24 cellular contexts compared by ENCODE assay signal in genomic region chr12:125677829-125678228, GRCh38.
DNase-seq lines count a peak whose midpoint lies in the region; ATAC-seq, FAIRE-seq and TF ChIP-seq lines count a peak whose summit lies in the region.
"Had no signal": no experiment of that assay in that cellular context is flagged by ENCODE, and none has a peak within 500 bp of the region (broad histone marks: within the 10 kb centered on the region; RNA-seq: fewer than 3 reads in every experiment).

No MANE protein-coding gene starts in this region.

- H4K8ac ChIP-seq in H1 (ENCODE audit: extremely low read depth, insufficient read depth, low read length): no peak overlapping the region

- no peak overlapping the region for H2AFZ ChIP-seq in GM12878 (ENCODE audit: control insufficient read depth, low read depth, low read length)
- H2AFZ ChIP-seq in H1 (ENCODE audit: low read length): no peak overlapping the region

- no peak for TF ChIP-seq EP300 in GM12878 (IDR thresholded peaks at IDR 0.05; ENCODE audit: borderline replicate concordance in 1 of 2, control insufficient read depth in 1 of 2, low read depth in 2 of 2, low read length in 2 of 2)
- no peak for TF ChIP-seq EP300 in H1 (IDR thresholded peaks at IDR 0.05; ENCODE audit: borderline replicate concordance in 1 of 2, low read depth in 2 of 2, low read length in 2 of 2)

- no peak overlapping the region for H3K23ac ChIP-seq in H1 (ENCODE audit: insufficient read length)

- H3K79me1 ChIP-seq in H1 (ENCODE audit: low read depth, low read length): no peaks in the 10 kb centered on the region

- H3K56ac ChIP-seq in H1 (replicated peaks; ENCODE audit: insufficient read length, low read depth, low read length): no peak overlapping the region

- peak overlapping the region; percentile 85; the same call in 1 of the 2 replicates for H2AK5ac ChIP-seq in H1 (ENCODE audit: low read depth, low read length)

- H3K23me2 ChIP-seq in H1 (ENCODE audit: low read depth, low read length): peaks cover 11% of the 10 kb centered on the region; the same call in 1 of the 2 replicates

- H3K4me3 ChIP-seq in HEK293 (ENCODE audit: low read depth, low read length) (no peak overlapping the region), GM12878 (no peak overlapping the region), H1 (ENCODE audit: extremely low read depth in 1 of 4, insufficient read depth in 2 of 4, low read depth in 3 of 4, low read length in 4 of 4) (no peak overlapping the region), kidney (ENCODE audit: low read length in 2 of 2) (no peak overlapping the region)
- H3K4me3 ChIP-seq: A549; BLaER1 treated with 17β-estradiol and CSF1 and Interleukin-3, amounts not matched to agents 10 nM and 100 nM had no signal

- H4K91ac ChIP-seq in H1 (replicated peaks; ENCODE audit: insufficient read length, low read length): no peak overlapping the region

- in situ Hi-C loops in GM12878 (cut with MboI): no loop called here

- TF ChIP-seq CTCF in HEK293 (tag by site-specific recombination; IDR thresholded peaks at IDR 0.05) (no peak), GM12878 (IDR thresholded peaks at IDR 0.05 in 2 of 3, conservative IDR thresholded peaks at IDR 0.05 in 1 of 3; ENCODE audit: control insufficient read depth in 2 of 3, extremely low read depth in 1 of 3, insufficient read depth in 1 of 3, low read depth in 3 of 3, low read length in 3 of 3) (no peak), H1 (IDR thresholded peaks at IDR 0.05; ENCODE audit: control extremely low read depth in 1 of 3, insufficient read depth in 1 of 3, low read depth in 1 of 3, low read length in 3 of 3) (no peak), kidney (IDR thresholded peaks at IDR 0.05; ENCODE audit: borderline replicate concordance, extremely low read depth, insufficient read depth) (no peak)

- POLR2A ChIA-PET in HEK293 (lab: Yijun Ruan, JAX): no interaction called here
- POLR2A ChIA-PET in GM12878 (lab: Charles Lee): no interaction called here
- POLR2A ChIA-PET in H1 (lab: Charles Lee; ENCODE audit: partially characterized antibody): interaction anchor here (2.1 kb wide), 1 partner anchor 17 kb away, joined by 4 read pairs; no protein-coding TSS in a partner anchor

- H3K14ac ChIP-seq in H1 (ENCODE audit: insufficient read length): no peak overlapping the region

- no TSS peak for BruUV-seq in GM12878 (replicated peaks; lab: Mats Ljungman, UMichigan)

- no peak overlapping the region for H4K5ac ChIP-seq in H1 (ENCODE audit: insufficient read length, low read depth, low read length)

- no peak overlapping the region for H2BK12ac ChIP-seq in H1 (ENCODE audit: low read depth, low read length)

- H4K20me1 ChIP-seq in GM12878 (ENCODE audit: control insufficient read depth, insufficient read depth): no peaks in the 10 kb centered on the region
- H4K20me1 ChIP-seq in H1 (replicated peaks in 1 of 2; ENCODE audit: control insufficient read depth in 1 of 2, insufficient read depth in 2 of 2, low read length in 2 of 2): peaks cover 0 to 11% of the 10 kb centered on the region in 2 experiments
- H4K20me1 ChIP-seq: BLaER1 treated with 17β-estradiol and CSF1 and Interleukin-3, amounts not matched to agents 10 nM and 100 nM had no signal

- H2BK5ac ChIP-seq in H1 (ENCODE audit: low read depth, low read length): no peak overlapping the region

- no peak overlapping the region for H2BK15ac ChIP-seq in H1 (ENCODE audit: low read length)

- no peak overlapping the region for H2BK20ac ChIP-seq in H1 (ENCODE audit: low read length)

- RAD21 ChIA-PET in GM12878 (lab: Charles Lee; ENCODE audit: unreplicated experiment): no interaction called here

- intact Hi-C loops in GM12878 (cut with micrococcal nuclease; ENCODE audit: unreplicated experiment): no loop called here
- intact Hi-C loops in kidney (cut with DNase I): no loop called here

- CTCF ChIA-PET in HEK293 (lab: Yijun Ruan, JAX): no interaction called here
- CTCF ChIA-PET in GM12878 (lab: Yijun Ruan, JAX): interaction anchor here (2.3 kb wide), 1 partner anchor 10 kb away, joined by 5 read pairs; no protein-coding TSS in a partner anchor
- CTCF ChIA-PET in H1 (lab: Charles Lee; ENCODE audit: partially characterized antibody): interaction anchor here (1.5 to 1.9 kb wide), 3 partner anchors 9 to 129 kb away, joined by 3 to 4 read pairs (median 4); no protein-coding TSS in a partner anchor

- ATAC-seq in GM12878: no peak
- ATAC-seq: A549 had no signal

- H3K18ac ChIP-seq in H1 (ENCODE audit: extremely low read depth, low read length): no peak overlapping the region

- DNase-seq in GM12891 (ENCODE audit: insufficient read length, low spot score) (no peak), GM12878 (ENCODE audit: low read depth, low spot score) (no peak), H1 (ENCODE audit: low read depth in 1 of 2, low spot score in 2 of 2) (no peak), kidney (no peak), DMS153 treated with DMSO at 0.1 percent for 48 hours (lab: John Stamatoyannopoulos, UW; ENCODE audit: unreplicated experiment) (no peak), HuH-7 (ENCODE audit: low spot score) (no peak)
- DNase-seq: 8988T; ACHN; AML-193; BE2C; CD4-positive, alpha-beta T cell; CD8-positive, alpha-beta memory T cell; DMS 273 treated with DMSO at 0.1 percent for 48 hours; DMS53; DMS79 treated with DMSO at 0.1 percent for 48 hours; GF-D8; GOT3; H7; HCEC 1CT; HFFc6 had no signal

- H3K27ac ChIP-seq in HEK293 (ENCODE audit: extremely low read depth, low read depth, low read length): no peak overlapping the region
- no peak overlapping the region for H3K27ac ChIP-seq in GM12878 (ENCODE audit: control insufficient read depth, insufficient read depth)
- no peak overlapping the region for H3K27ac ChIP-seq in H1 (ENCODE audit: low read depth, low read length)
- no peak overlapping the region for H3K27ac ChIP-seq in kidney (ENCODE audit: low read depth in 2 of 2, low read length in 2 of 2)
- H3K27ac ChIP-seq: A549; BLaER1 treated with 17β-estradiol and CSF1 and Interleukin-3, amounts not matched to agents 10 nM and 100 nM had no signal

- H3K36me3 ChIP-seq in HEK293 (ENCODE audit: control insufficient read depth in 2 of 2, insufficient read depth in 1 of 2, low read length in 2 of 2) (no peaks in the 10 kb centered on the region), GM12878 (ENCODE audit: control insufficient read depth in 2 of 2, insufficient read depth in 2 of 2, low read length in 1 of 2) (no peaks in the 10 kb centered on the region), H1 (ENCODE audit: control insufficient read depth in 2 of 4, insufficient read depth in 4 of 4, low read length in 3 of 4) (no peaks in the 10 kb centered on the region), kidney (ENCODE audit: control insufficient read depth in 1 of 2, insufficient read depth in 2 of 2, low read length in 2 of 2) (no peaks in the 10 kb centered on the region)
- H3K36me3 ChIP-seq: BE2C; BLaER1 treated with 17β-estradiol and CSF1 and Interleukin-3, amounts not matched to agents 10 nM and 100 nM had no signal

- SMC1A ChIA-PET in GM12878 (lab: Charles Lee; ENCODE audit: uncharacterized antibody, unreplicated experiment): no interaction called here

- H3K27me3 ChIP-seq in GM12878 (replicated peaks in 1 of 2; ENCODE audit: control insufficient read depth in 2 of 2, insufficient read depth in 2 of 2, low read length in 1 of 2) (no peaks in the 10 kb centered on the region), H1 (replicated peaks in 1 of 4; ENCODE audit: control insufficient read depth in 3 of 4, extremely low read depth in 1 of 4, insufficient read depth in 3 of 4, low read length in 3 of 4) (no peaks in the 10 kb centered on the region; a peak in 1 of 7 replicates)
- H3K27me3 ChIP-seq: BE2C; BLaER1 treated with 17β-estradiol and CSF1 and Interleukin-3, amounts not matched to agents 10 nM and 100 nM had no signal

- H3K4ac ChIP-seq in H1 (replicated peaks; ENCODE audit: insufficient read length, low read depth, low read length): no peak overlapping the region

- TF ChIP-seq RAD21 in GM12878 (IDR thresholded peaks at IDR 0.05; ENCODE audit: insufficient read depth, low read depth, low read length) (no peak), H1 (IDR thresholded peaks at IDR 0.05 in 1 of 2, conservative IDR thresholded peaks at IDR 0.05 in 1 of 2; ENCODE audit: low read depth in 2 of 2, low read length in 2 of 2) (no peak)

- H3K9me3 ChIP-seq in HEK293 (ENCODE audit: control insufficient read depth, insufficient read depth, low read depth, low read length) (no peaks in the 10 kb centered on the region), GM12878 (replicated peaks; ENCODE audit: control insufficient read depth, insufficient read depth, low read length) (no peaks in the 10 kb centered on the region), H1 (ENCODE audit: insufficient read depth in 2 of 2, low read depth in 1 of 2, low read length in 1 of 2) (no peaks in the 10 kb centered on the region), kidney (ENCODE audit: control insufficient read depth in 1 of 2, low read length in 2 of 2) (no peaks in the 10 kb centered on the region)
- H3K9me3 ChIP-seq: A549; BE2C; BLaER1 treated with 17β-estradiol and CSF1 and Interleukin-3, amounts not matched to agents 10 nM and 100 nM had no signal

- no peak for TF ChIP-seq POLR2A in GM12891 (IDR thresholded peaks at IDR 0.05; ENCODE audit: low read depth, low read length)
- no peak for TF ChIP-seq POLR2A in GM12878 (IDR thresholded peaks at IDR 0.05; ENCODE audit: low read depth, low read length)
- no peak for TF ChIP-seq POLR2A in H1 (IDR thresholded peaks at IDR 0.05; ENCODE audit: control extremely low read depth in 1 of 2, low read depth in 2 of 2, low read length in 2 of 2)

- H3K4me2 ChIP-seq in GM12878 (ENCODE audit: control insufficient read depth, insufficient read depth): no peak overlapping the region
- H3K4me2 ChIP-seq in H1 (ENCODE audit: insufficient read depth in 1 of 2, low read depth in 2 of 2, low read length in 2 of 2): no peak overlapping the region
- H3K4me2 ChIP-seq: A549; BLaER1 treated with 17β-estradiol and CSF1 and Interleukin-3, amounts not matched to agents 10 nM and 100 nM had no signal

- no peak overlapping the region for H3K9ac ChIP-seq in GM12878 (ENCODE audit: control insufficient read depth, insufficient read depth, low read length)
- no peak overlapping the region for H3K9ac ChIP-seq in H1 (replicated peaks in 1 of 4; ENCODE audit: extremely low read depth in 1 of 4, low read depth in 3 of 4, low read length in 3 of 4)
- H3K9ac ChIP-seq in kidney (ENCODE audit: low read length in 2 of 2): no peak overlapping the region
- H3K9ac ChIP-seq: BLaER1 treated with 17β-estradiol and CSF1 and Interleukin-3, amounts not matched to agents 10 nM and 100 nM had no signal

- H2BK120ac ChIP-seq in H1 (replicated peaks; ENCODE audit: low read depth, low read length): no peak overlapping the region

- FAIRE-seq in GM12891 (lab: Jason Lieb, UNC) (peak; percentile 31), GM12878 (lab: Jason Lieb, UNC) (peak; percentile 27), H1 (lab: Jason Lieb, UNC) (no peak), kidney (lab: Jason Lieb, UNC) (no peak)
- FAIRE-seq: A549, D721Med had no signal

- H3K79me2 ChIP-seq in GM12878 (ENCODE audit: control insufficient read depth, insufficient read depth, low read length) (no peaks in the 10 kb centered on the region), H1 (ENCODE audit: control insufficient read depth in 1 of 2, insufficient read depth in 2 of 2, low read length in 2 of 2) (no peaks in the 10 kb centered on the region)

- no peaks in the 10 kb centered on the region for H3K4me1 ChIP-seq in HEK293 (ENCODE audit: control insufficient read depth, insufficient read depth, low read length)
- H3K4me1 ChIP-seq in GM12878 (ENCODE audit: control insufficient read depth, insufficient read depth, low read length): no peaks in the 10 kb centered on the region
- H3K4me1 ChIP-seq in H1 (replicated peaks in 1 of 4; ENCODE audit: control insufficient read depth in 3 of 4, insufficient read depth in 4 of 4, low read length in 3 of 4): no peaks in the 10 kb centered on the region
- no peaks in the 10 kb centered on the region for H3K4me1 ChIP-seq in kidney (ENCODE audit: control insufficient read depth in 1 of 2, insufficient read depth in 1 of 2, low read depth in 1 of 2, low read length in 2 of 2)
- H3K4me1 ChIP-seq: A549, BE2C had no signal

- 17% methylated on average over 4 of the region's 4 CpGs for WGBS in GM12878 (ENCODE audit: insufficient coverage, insufficient replicate concordance, low lambda C conversion rate, missing lambda C conversion rate)
- WGBS in H1 (ENCODE audit: extremely low coverage in 1 of 2, insufficient coverage in 1 of 2, insufficient read length in 1 of 2, insufficient replicate concordance in 2 of 2, low coverage in 1 of 2, low lambda C conversion rate in 2 of 2, missing lambda C conversion rate in 1 of 2), 2 experiments: 90 to 100% methylated on average over 4 of the region's 4 CpGs
